Comparison of ENCODE assay signal across 31 cellular contexts in the genomic region with DNA sequence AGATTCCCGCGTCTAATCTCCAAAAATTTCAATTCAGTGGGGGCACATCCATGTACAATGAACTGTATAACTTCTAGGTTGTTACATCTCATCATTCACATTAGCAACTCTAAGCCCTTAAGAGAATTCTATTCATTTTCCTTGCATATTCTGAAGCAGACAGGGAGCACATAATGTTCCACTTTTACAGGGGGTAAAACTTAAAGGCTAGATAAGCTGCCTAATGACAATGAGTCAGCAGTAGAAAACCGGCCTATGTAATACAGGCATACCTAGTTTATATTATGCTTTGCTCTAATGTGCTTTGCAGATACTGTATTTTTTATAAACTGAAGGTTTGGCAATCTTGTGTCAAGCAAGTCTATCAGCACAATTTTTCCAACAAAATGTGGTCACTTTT. TPM values are rescaled to one million over a fixed set of nuclear protein-coding genes. Genes with fewer than 3 reads are reported as not detected.
DNase-seq lines count a peak whose midpoint lies in the region; FAIRE-seq and TF ChIP-seq lines count a peak whose summit lies in the region.
"Had no signal": no experiment of that assay in that cellular context is flagged by ENCODE, and none has a peak within 500 bp of the region (broad histone marks: within the 10 kb centered on the region; RNA-seq: fewer than 3 reads in every experiment).

No MANE protein-coding gene starts in this region.

- no peak overlapping the region for H3K9ac ChIP-seq in adipocyte (ENCODE audit: low read length)
- no peak overlapping the region for H3K9ac ChIP-seq in fibroblast of lung (ENCODE audit: insufficient read depth, low read length)
- H3K9ac ChIP-seq in mucosa of rectum (ENCODE audit: low read depth in 1 of 2, low read length in 2 of 2) = no peak overlapping the region
- H3K9ac ChIP-seq: GM23248, neural progenitor cell, parathyroid adenoma, SK-N-SH had no signal

- H3K27ac Mint-ChIP-seq in HFFc6 = no peak overlapping the region
- H3K27ac Mint-ChIP-seq: B cell, neural progenitor cell had no signal

- H3K4me3 Mint-ChIP-seq in HFFc6 = no peak overlapping the region
- H3K4me3 Mint-ChIP-seq: B cell; CD4-positive, alpha-beta memory T cell; memory B cell; neural progenitor cell; stimulated activated naive CD8-positive, alpha-beta T cell treated with anti-CD3 and anti-CD28 coated beads, Interleukin-15, amount 100 ng/mL, for 72 hours had no signal

- H3K36me3 Mint-ChIP-seq in HFFc6 (ENCODE audit: low read depth) = peaks cover 62% of the 10 kb centered on the region

- no peak overlapping the region for H3K4me2 ChIP-seq in fibroblast of lung (ENCODE audit: extremely low read depth, insufficient read depth, low read length)
- H3K4me2 ChIP-seq: A549, neural progenitor cell, PC-9, SK-N-SH had no signal

- H3K79me2 ChIP-seq in fibroblast of lung (ENCODE audit: control insufficient read depth, insufficient read depth, low read length) = no peaks in the 10 kb centered on the region
- H3K79me2 ChIP-seq: parathyroid adenoma had no signal

- no peak for TF ChIP-seq POLR2A in GM12891 (IDR thresholded peaks at IDR 0.05; ENCODE audit: low read depth, low read length)

- H3K27me3 ChIP-seq in adipocyte (replicated peaks; ENCODE audit: control insufficient read depth, insufficient read depth, low read length) = no peaks in the 10 kb centered on the region
- H3K27me3 ChIP-seq in fibroblast of lung (ENCODE audit: control insufficient read depth, insufficient read depth, low read length) = no peaks in the 10 kb centered on the region
- H3K27me3 ChIP-seq in mucosa of rectum (ENCODE audit: control insufficient read depth in 2 of 2, insufficient read depth in 2 of 2, low read length in 2 of 2) = no peaks in the 10 kb centered on the region
- H3K27me3 ChIP-seq: MG63, neural progenitor cell, right atrium auricular region had no signal

- no peak overlapping the region for H3K4me3 ChIP-seq in adipocyte (ENCODE audit: low read length)
- no peak overlapping the region for H3K4me3 ChIP-seq in fibroblast of lung (replicated peaks in 1 of 4; ENCODE audit: control extremely low read depth in 1 of 4, insufficient read depth in 1 of 4, low read depth in 3 of 4, low read length in 4 of 4)
- no peak overlapping the region for H3K4me3 ChIP-seq in mucosa of rectum (ENCODE audit: low read length in 2 of 2)
- H3K4me3 ChIP-seq: A549, GM23248, MG63, neural progenitor cell, PC-9, right atrium auricular region, thoracic aorta had no signal

- FAIRE-seq in GM12891 (lab: Jason Lieb, UNC) = peak; percentile 23
- FAIRE-seq: A549, endometrium, urothelium cell line had no signal

- H3K9me3 ChIP-seq in adipocyte (ENCODE audit: control insufficient read depth, low read length) (no peaks in the 10 kb centered on the region), fibroblast of lung (ENCODE audit: control insufficient read depth, insufficient read depth, low read depth, low read length) (no peaks in the 10 kb centered on the region), mucosa of rectum (ENCODE audit: control insufficient read depth in 2 of 2, low read length in 2 of 2) (no peaks in the 10 kb centered on the region)
- H3K9me3 ChIP-seq: A549, MG63, right atrium auricular region, SK-N-SH, thoracic aorta had no signal

- H3K36me3 ChIP-seq in adipocyte (ENCODE audit: control insufficient read depth, insufficient read depth, low read length, severe bottlenecking) (peaks cover 64% of the 10 kb centered on the region), fibroblast of lung (ENCODE audit: control insufficient read depth, insufficient read depth, low read length) (peaks cover 2% of the 10 kb centered on the region), mucosa of rectum (ENCODE audit: control insufficient read depth in 2 of 2, insufficient read depth in 2 of 2, low read length in 2 of 2) (peaks cover 11 to 18% of the 10 kb centered on the region in 2 donors)

- no peaks in the 10 kb centered on the region for H3K9me3 Mint-ChIP-seq in HFFc6
- H3K9me3 Mint-ChIP-seq: CD4-positive, alpha-beta memory T cell; memory B cell; stimulated activated naive CD8-positive, alpha-beta T cell treated with anti-CD3 and anti-CD28 coated beads, Interleukin-15, amount 100 ng/mL, for 72 hours had no signal

- H3K4me1 ChIP-seq in adipocyte (ENCODE audit: control insufficient read depth, insufficient read depth, low read length) = no peaks in the 10 kb centered on the region
- H3K4me1 ChIP-seq in fibroblast of lung (ENCODE audit: control insufficient read depth, extremely low read depth, insufficient read depth, low read length) = no peaks in the 10 kb centered on the region
- H3K4me1 ChIP-seq in mucosa of rectum (ENCODE audit: control insufficient read depth in 2 of 2, insufficient read depth in 2 of 2, low read length in 2 of 2) = peaks cover 21 to 43% of the 10 kb centered on the region in 2 donors
- H3K4me1 ChIP-seq: A549, neural progenitor cell, parathyroid adenoma, right atrium auricular region had no signal

- no peaks in the 10 kb centered on the region for H3K27me3 Mint-ChIP-seq in HFFc6 (ENCODE audit: insufficient read depth)
- H3K27me3 Mint-ChIP-seq: B cell; CD4-positive, alpha-beta memory T cell; memory B cell; stimulated activated naive CD8-positive, alpha-beta T cell treated with anti-CD3 and anti-CD28 coated beads, Interleukin-15, amount 100 ng/mL, for 72 hours had no signal

- TF ChIP-seq CTCF in fibroblast of lung (conservative IDR thresholded peaks at IDR 0.05 in 1 of 2, IDR thresholded peaks at IDR 0.05 in 1 of 2; ENCODE audit: low read depth in 1 of 2, low read length in 2 of 2) = no peak
- no peak for TF ChIP-seq CTCF in HFFc6 (IDR thresholded peaks at IDR 0.05)

- no peak for DNase-seq in GM12891 (ENCODE audit: insufficient read length, low spot score)
- DNase-seq in adipocyte (ENCODE audit: low read depth) = peak; percentile 9
- DNase-seq in fibroblast of lung (ENCODE audit: low read depth in 2 of 2) = peak; percentile 9 to 56
- no peak for DNase-seq in activated CD8-positive, alpha-beta memory T cell treated with anti-CD3 and anti-CD28 coated beads for 24 hours
- DNase-seq in NCI-H1048 (lab: John Stamatoyannopoulos, UW) = no peak
- DNase-seq in HFFc6 = no peak
- DNase-seq in D341Med (ENCODE audit: low spot score) = no peak
- DNase-seq: activated CD4-positive, alpha-beta T cell treated with anti-CD3 and anti-CD28 coated beads, Interleukin-2, amount 50 U/mL, for 48 hours; activated CD4-positive, CD25-positive, alpha-beta regulatory T cell treated with anti-CD3 and anti-CD28 coated beads, Interleukin-2, amount 50 U/mL, for 72 hours; activated naive CD4-positive, alpha-beta T cell treated with anti-CD3 and anti-CD28 coated beads, Interleukin-2, amount 50 U/mL, for 16 hours; CD4-positive, alpha-beta memory T cell; GM23248; KG1; MG63; NCI-H1417 treated with DMSO at 0.1 percent for 48 hours; NCI-H2029 treated with DMSO at 0.1 percent for 48 hours; NCI-H526; PC-9; SK-N-SH; stimulated activated CD8-positive, alpha-beta memory T cell treated with anti-CD3 and anti-CD28 coated beads, Interleukin-4, amount 100 ng/mL, for 48 hours; stimulated activated naive CD8-positive, alpha-beta T cell treated with anti-CD3 and anti-CD28 coated beads, Interleukin-15, amount 100 ng/mL, for 72 hours had no signal

- H4K20me1 ChIP-seq in fibroblast of lung (ENCODE audit: control insufficient read depth, extremely low read depth, insufficient read depth, low read length) = no peaks in the 10 kb centered on the region

- no peak overlapping the region for H2AFZ ChIP-seq in fibroblast of lung (ENCODE audit: low read length)
- H2AFZ ChIP-seq: GM23248, neural progenitor cell, parathyroid adenoma, PC-9 had no signal

- peaks cover 7% of the 10 kb centered on the region for H3K4me1 Mint-ChIP-seq in HFFc6 (ENCODE audit: low read depth)
- H3K4me1 Mint-ChIP-seq: B cell; memory B cell; neural progenitor cell; stimulated activated naive CD8-positive, alpha-beta T cell treated with anti-CD3 and anti-CD28 coated beads, Interleukin-15, amount 100 ng/mL, for 72 hours had no signal

- H3K27ac ChIP-seq in fibroblast of lung (ENCODE audit: insufficient read depth, low read length) (no peak overlapping the region), mucosa of rectum (ENCODE audit: low read depth in 2 of 2, low read length in 2 of 2) (peak overlapping the region; percentile 66 to 67)
- H3K27ac ChIP-seq: A549, GM23248, neural progenitor cell, parathyroid adenoma, PC-9, right atrium auricular region, thoracic aorta had no signal

TF ChIP-seq in GM12891, 5 proteins besides CTCF, POLR2A, EP300 and RAD21:
- TF ChIP-seq POU2F2 (IDR thresholded peaks at IDR 0.05; ENCODE audit: low read depth, low read length) (no peak), TAF1 (IDR thresholded peaks at IDR 0.05; ENCODE audit: low read depth, low read length) (no peak)

RNA-seq across cellular contexts. Expression of a gene that starts 40.4 kb away (rescaled TPM):
- polyA plus RNA-seq in GM12891 (2012; ENCODE audit: low read depth, missing spikeins) = 6.0 TPM
- total RNA-seq in fibroblast of lung = 74.5 and 115 TPM in 2 replicates
- 18.0 and 21.7 TPM in 2 replicates for polyA plus RNA-seq in fibroblast of lung
- polyA plus RNA-seq in fibroblast of lung (2012) = 11.9 and 18.8 TPM in 2 replicates
- 11.3 and 25.2 TPM in 2 replicates for polyA minus RNA-seq in fibroblast of lung (ENCODE audit: low replicate concordance)
- 10 to 100 TPM; 49.8 to 61.3 (median 55.3) TPM for total RNA-seq in HFFc6 (2021; fragmentation: NEBNext Ultra II Directional; extraction: Animal tissue kit (Norgen Biotek cat#: 25700))

RNA-seq across cellular contexts. Expression of a gene that starts 47.2 kb away (rescaled TPM):
- 0.01 TPM for polyA plus RNA-seq in GM12891 (2012; ENCODE audit: low read depth, missing spikeins)
- total RNA-seq in fibroblast of lung = 5.4 and 8.8 TPM in 2 replicates
- polyA plus RNA-seq in fibroblast of lung = 5.0 and 7.3 TPM in 2 replicates
- 7.0 and 8.0 TPM in 2 replicates for polyA plus RNA-seq in fibroblast of lung (2012)
- polyA minus RNA-seq in fibroblast of lung (ENCODE audit: low replicate concordance) = 45.9 and 56.8 TPM in 2 replicates
- 10 to 100 TPM; 17.6 to 25.6 (median 20.7) TPM for total RNA-seq in HFFc6 (2021; fragmentation: NEBNext Ultra II Directional; extraction: Animal tissue kit (Norgen Biotek cat#: 25700))

Comparison
In these comparisons a context has a peak if more than half of its experiments do, and no peak if none do; other contexts are left out.
1. DNase-seq: peak in adipocyte (single experiment) and fibroblast of lung (2 of 2); none in GM12891 (single experiment), activated CD8-positive, alpha-beta memory T cell treated with anti-CD3 and anti-CD28 coated beads for 24 hours (single experiment), NCI-H1048 (single experiment), HFFc6 (single experiment) and D341Med (single experiment).